14 cellular contexts compared by ENCODE assay signal in the genomic region with DNA sequence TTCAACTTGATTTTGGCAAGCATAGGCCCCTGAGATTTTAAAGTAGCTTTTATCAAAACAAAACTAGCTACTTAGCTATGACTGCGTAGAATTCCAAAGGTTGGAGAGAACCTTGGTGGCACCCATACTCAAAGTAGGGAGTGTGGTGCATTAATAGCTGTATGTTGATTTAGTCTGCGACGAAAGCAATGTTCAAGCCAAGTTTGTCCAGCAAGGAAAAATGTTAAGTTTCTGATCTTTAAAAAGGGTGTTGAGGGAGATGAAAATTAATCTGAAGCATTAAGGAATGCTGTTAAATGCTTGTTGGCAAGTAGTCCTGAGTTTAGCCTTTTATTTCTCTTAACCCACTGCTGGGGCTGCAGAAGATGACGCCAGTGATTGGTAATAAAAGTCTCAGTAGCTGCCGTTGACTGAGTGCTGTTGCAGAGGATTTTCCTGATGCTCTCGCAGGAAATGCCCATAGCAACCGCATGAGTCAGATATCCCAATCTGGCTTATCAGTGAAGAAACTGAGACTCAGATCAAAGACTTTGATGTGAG.
DNase-seq lines count a peak whose midpoint lies in the region; ATAC-seq and TF ChIP-seq lines count a peak whose summit lies in the region.
"Had no signal": no experiment of that assay in that cellular context is flagged by ENCODE, and none has a peak within 500 bp of the region (broad histone marks: within the 10 kb centered on the region; RNA-seq: fewer than 3 reads in every experiment).

No MANE protein-coding gene starts in this region.

- no peak for ATAC-seq in left colon
- ATAC-seq in GM21529 (IDR thresholded peaks at IDR 0.05; ENCODE audit: unreplicated experiment): no peak
- ATAC-seq in HG02981 (IDR thresholded peaks at IDR 0.05; ENCODE audit: unreplicated experiment): no peak
- ATAC-seq: natural killer cell had no signal

- H4K20me1 ChIP-seq in SK-N-SH (ENCODE audit: insufficient read depth): no peaks in the 10 kb centered on the region

- peak overlapping the region; percentile 53; the same call in 1 of the 2 replicates for H3K4me2 ChIP-seq in SK-N-SH

- H3K79me2 ChIP-seq in SK-N-SH (ENCODE audit: insufficient read depth): peaks cover 51% of the 10 kb centered on the region

- peaks cover 26% of the 10 kb centered on the region for H3F3A ChIP-seq in SK-N-SH (replicated peaks; ENCODE audit: insufficient read depth)

- H3K4me3 ChIP-seq in SK-N-SH (ENCODE audit: low read depth in 2 of 2, low read length in 1 of 2) (no peak overlapping the region; a peak in 1 of 4 replicates), fibroblast of the aortic adventitia (ENCODE audit: low read depth, low read length) (peak overlapping the region; percentile 13)
- H3K4me3 ChIP-seq: heart left ventricle had no signal

- H3K9me3 ChIP-seq in SK-N-SH: no peaks in the 10 kb centered on the region
- H3K9me3 ChIP-seq: heart left ventricle had no signal

- TF ChIP-seq EP300 in SK-N-SH (IDR thresholded peaks at IDR 0.05; ENCODE audit: borderline replicate concordance in 1 of 2, low read depth in 1 of 2, low read length in 1 of 2): peak in 1 of 2 experiments; percentile 44; a peak in 1 of 4 replicates

- H3K27ac ChIP-seq in SK-N-SH (ENCODE audit: low read depth in 2 of 2, low read length in 1 of 2): peak overlapping the region; percentile 47 to 76; a peak in 3 of 4 replicates

- TF ChIP-seq CTCF in SK-N-SH (IDR thresholded peaks at IDR 0.05) (no peak), fibroblast of the aortic adventitia (IDR thresholded peaks at IDR 0.05; ENCODE audit: insufficient read depth, low read length) (no peak)

- DNase-seq in COLO829 (ENCODE audit: low spot score) (peak; percentile 62), SK-N-SH (no peak), fibroblast of the aortic adventitia (ENCODE audit: low read depth) (peak; percentile 67), renal cortical epithelial cell (ENCODE audit: low read depth) (peak; percentile 69), NOMO-1 (lab: John Stamatoyannopoulos, UW; ENCODE audit: unreplicated experiment in 2 of 2) (no peak), left colon (no peak)
- DNase-seq: activated CD4-positive, alpha-beta T cell treated with anti-CD3 and anti-CD28 coated beads, Interleukin-2, amount 10 ng/mL, durations not matched to agents 7 days and 5 days; activated naive CD8-positive, alpha-beta T cell treated with anti-CD3 and anti-CD28 coated beads for 36 hours; H9; heart left ventricle; natural killer cell; NCI-H187 treated with DMSO at 0.1 percent for 48 hours had no signal

- H3K36me3 ChIP-seq in SK-N-SH (replicated peaks in 1 of 2; ENCODE audit: control insufficient read depth in 1 of 2, insufficient read depth in 2 of 2, low read length in 1 of 2): no peaks in the 10 kb centered on the region
- H3K36me3 ChIP-seq: heart left ventricle had no signal

- intact Hi-C loops in left colon (cut with DNase I, micrococcal nuclease): no loop called here

- H3K9ac ChIP-seq in SK-N-SH: peak overlapping the region; percentile 10; the same call in 1 of the 2 replicates

- no peak for TF ChIP-seq RAD21 in SK-N-SH (IDR thresholded peaks at IDR 0.05; ENCODE audit: low read length)

- no peaks in the 10 kb centered on the region for H3K9me2 ChIP-seq in SK-N-SH

- H2AFZ ChIP-seq in SK-N-SH (ENCODE audit: low read depth): no peak overlapping the region

- no peaks in the 10 kb centered on the region for H3K27me3 ChIP-seq in SK-N-SH (ENCODE audit: insufficient read depth)
- H3K27me3 ChIP-seq: heart left ventricle had no signal

- CTCF ChIA-PET in SK-N-SH (lab: Yijun Ruan, JAX): interaction anchor here (1.0 kb wide), 1 partner anchor 111 kb away, joined by 4 read pairs; no protein-coding TSS in a partner anchor

- POLR2A ChIA-PET in SK-N-SH (lab: Yijun Ruan, JAX): no interaction called here

- WGBS in SK-N-SH (ENCODE audit: low lambda C conversion rate): 54% methylated on average over 6 of the region's 7 CpGs

- H3K4me1 ChIP-seq in SK-N-SH (ENCODE audit: control insufficient read depth in 1 of 2, insufficient read depth in 2 of 2, low read depth in 1 of 2, low read length in 1 of 2): peaks cover 12 to 38% of the 10 kb centered on the region in 2 experiments

TF ChIP-seq in SK-N-SH, 30 proteins besides CTCF, POLR2A, EP300 and RAD21:
- no peak for TF ChIP-seq FOXJ3 (CRISPR knock-in tag; IDR thresholded peaks at IDR 0.05)
- peak; percentile 72; the same call in 1 of the 2 replicates for TF ChIP-seq FOSL2 (IDR thresholded peaks at IDR 0.05; ENCODE audit: borderline replicate concordance, low read depth)
- no peak for TF ChIP-seq RCOR1 (IDR thresholded peaks at IDR 0.05; ENCODE audit: low read length)
- peak; percentile 67 for TF ChIP-seq TCF12 (IDR thresholded peaks at IDR 0.05)
- peak; percentile 61; the same call in 1 of the 2 replicates for TF ChIP-seq MEF2A (IDR thresholded peaks at IDR 0.05; ENCODE audit: borderline replicate concordance, low read depth)
- TF ChIP-seq ZBTB33 (IDR thresholded peaks at IDR 0.05; ENCODE audit: borderline replicate concordance, low read depth): no peak
- peak; percentile 57 for TF ChIP-seq PBX3 (IDR thresholded peaks at IDR 0.05)
- TF ChIP-seq TEAD4 (IDR thresholded peaks at IDR 0.05; ENCODE audit: borderline replicate concordance, insufficient read depth): 0 out of 2 replicates have a peak, but pooled peaks have one; percentile 31
- TF ChIP-seq MAX (IDR thresholded peaks at IDR 0.05; ENCODE audit: low read depth): no peak
- TF ChIP-seq JUND (IDR thresholded peaks at IDR 0.05): peak; percentile 75
- no peak for TF ChIP-seq USF1 (IDR thresholded peaks at IDR 0.05; ENCODE audit: borderline replicate concordance, low read depth)
- TF ChIP-seq GATA2 (CRISPR knock-in tag; IDR thresholded peaks at IDR 0.05): no peak
- TF ChIP-seq CHD2 (IDR thresholded peaks at IDR 0.05; ENCODE audit: low read length, partially characterized antibody): no peak
- TF ChIP-seq, protein P1, sequence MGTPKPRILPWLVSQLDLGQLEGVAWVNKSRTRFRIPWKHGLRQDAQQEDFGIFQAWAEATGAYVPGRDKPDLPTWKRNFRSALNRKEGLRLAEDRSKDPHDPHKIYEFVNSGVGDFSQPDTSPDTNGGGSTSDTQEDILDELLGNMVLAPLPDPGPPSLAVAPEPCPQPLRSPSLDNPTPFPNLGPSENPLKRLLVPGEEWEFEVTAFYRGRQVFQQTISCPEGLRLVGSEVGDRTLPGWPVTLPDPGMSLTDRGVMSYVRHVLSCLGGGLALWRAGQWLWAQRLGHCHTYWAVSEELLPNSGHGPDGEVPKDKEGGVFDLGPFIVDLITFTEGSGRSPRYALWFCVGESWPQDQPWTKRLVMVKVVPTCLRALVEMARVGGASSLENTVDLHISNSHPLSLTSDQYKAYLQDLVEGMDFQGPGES (IDR thresholded peaks at IDR 0.05; ENCODE audit: low read depth, low read length): no peak
- TF ChIP-seq NFIC (IDR thresholded peaks at IDR 0.05; ENCODE audit: borderline replicate concordance): peak; percentile 51
- TF ChIP-seq SIN3A (IDR thresholded peaks at IDR 0.05; ENCODE audit: borderline replicate concordance, low read depth, low read length): no peak
- TF ChIP-seq SMC3 (IDR thresholded peaks at IDR 0.05; ENCODE audit: low read depth, low read length): no peak
- TF ChIP-seq MXI1 (IDR thresholded peaks at IDR 0.05; ENCODE audit: low read depth, low read length): no peak
TF ChIP-seq in SK-N-SH: peak in this region for 7.

Comparison
In these comparisons a context has a peak if more than half of its experiments do, and no peak if none do; other contexts are left out.
1. DNase-seq: peak in COLO829 (single experiment), fibroblast of the aortic adventitia (single experiment) and renal cortical epithelial cell (single experiment); none in SK-N-SH (single experiment), NOMO-1 (0 of 2) and left colon (0 of 2).